8 cellular contexts compared by ENCODE assay signal in genomic region chr11:19953909-19954308, GRCh38.
A peak's percentile ranks its signal among the peaks of the same experiment; 100 is the strongest.
DNase-seq lines count a peak whose midpoint lies in the region; ATAC-seq and TF ChIP-seq lines count a peak whose summit lies in the region.

No MANE protein-coding gene starts in this region.

- no peak overlapping the region for H3K27ac Mint-ChIP-seq in naive thymus-derived CD8-positive, alpha-beta T cell

- H3K4me1 Mint-ChIP-seq in naive thymus-derived CD8-positive, alpha-beta T cell: peaks cover 2 to 10% (median 8%) of the 10 kb centered on the region in 4 donors

- H3K9me3 Mint-ChIP-seq in naive thymus-derived CD8-positive, alpha-beta T cell: no peaks in the 10 kb centered on the region

- DNase-seq in GM03348 (ENCODE audit: low spot score) (peak; percentile 76), NCI-H226 (peak; percentile 65), coronary artery (ENCODE audit: low spot score) (no peak), medulla oblongata (ENCODE audit: extremely low spot score) (peak; percentile 88), GM13977 (ENCODE audit: low spot score) (no peak)
- no peak for DNase-seq in naive thymus-derived CD8-positive, alpha-beta T cell

- in situ Hi-C loops in GM13977 (cut with MboI; ENCODE audit: low pct_unique_long_range_greater_than_20kb, low sequenced_read_pairs, unreplicated experiment): loop anchor here (25.0 kb wide), 1 partner anchor 408 kb away; the partner anchor contains the start of gene HTATIP2

- H3K27me3 Mint-ChIP-seq in naive thymus-derived CD8-positive, alpha-beta T cell: peaks cover 5 to 35% (median 27%) of the 10 kb centered on the region in 5 donors

- no peak overlapping the region for H3K4me3 Mint-ChIP-seq in naive thymus-derived CD8-positive, alpha-beta T cell

- ATAC-seq in GM18517 (IDR thresholded peaks at IDR 0.05; ENCODE audit: unreplicated experiment) (no peak), GM18907 (IDR thresholded peaks at IDR 0.05; ENCODE audit: unreplicated experiment) (no peak)
- no peak for ATAC-seq in naive thymus-derived CD8-positive, alpha-beta T cell

- H3K4me3 ChIP-seq in coronary artery: peak overlapping the region; percentile 2

- POLR2A ChIA-PET in naive thymus-derived CD8-positive, alpha-beta T cell (lab: Charles Lee): no interaction called here

- TF ChIP-seq CTCF in coronary artery (IDR thresholded peaks at IDR 0.05): peak; percentile 20
- no peak for TF ChIP-seq CTCF in GM13977 (IDR thresholded peaks at IDR 0.05; ENCODE audit: extremely low read depth, insufficient read depth, missing control alignments)

- H3K27ac ChIP-seq in coronary artery: peak overlapping the region; percentile 58 to 79

- peaks cover 0 to 3% (median 0%) of the 10 kb centered on the region in 3 donors for H3K36me3 Mint-ChIP-seq in naive thymus-derived CD8-positive, alpha-beta T cell

Comparison
In these comparisons a context has a peak if more than half of its experiments do, and no peak if none do; other contexts are left out.
1. DNase-seq: peak in GM03348 (single experiment), NCI-H226 (single experiment) and medulla oblongata (single experiment); none in coronary artery (single experiment), GM13977 (single experiment) and naive thymus-derived CD8-positive, alpha-beta T cell (0 of 10).